ENCODE assay signal across 17 cellular contexts in the genomic region with DNA sequence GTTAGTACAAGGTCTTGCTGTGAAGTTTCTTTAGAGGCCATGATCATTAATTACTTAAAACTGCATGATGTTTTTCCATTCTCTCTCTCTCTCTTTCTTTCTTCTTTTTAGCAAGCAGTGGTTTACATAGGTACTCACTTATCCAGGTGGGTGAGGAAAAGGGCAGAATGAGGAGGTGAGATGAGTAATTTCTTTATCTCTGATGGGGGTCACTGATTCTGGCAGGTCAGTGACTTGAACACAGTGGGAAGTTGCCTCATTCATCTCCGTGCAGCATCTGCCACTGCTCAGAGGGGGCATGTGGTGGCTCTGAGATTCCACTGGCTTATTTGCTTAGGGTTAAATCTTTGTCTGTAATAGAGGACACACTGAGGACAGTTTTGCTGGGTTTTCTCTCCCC.
DNase-seq lines count a peak whose midpoint lies in the region; ATAC-seq, FAIRE-seq and TF ChIP-seq lines count a peak whose summit lies in the region.
"Had no signal": no experiment of that assay in that cellular context is flagged by ENCODE, and none has a peak within 500 bp of the region (broad histone marks: within the 10 kb centered on the region; RNA-seq: fewer than 3 reads in every experiment).

No MANE protein-coding gene starts in this region.

- DNase-seq in GM12892 (ENCODE audit: insufficient read length) (peak; percentile 25), right lobe of liver (peak in 1 of 3 donors; percentile 64), left colon (no peak), AML-193 (lab: John Stamatoyannopoulos, UW) (no peak), ACHN (no peak)
- DNase-seq: activated T-cell treated with anti-CD3 and anti-CD28 coated beads, Interleukin-2, amount 50 U/mL, for 24 hours; effector memory CD8-positive, alpha-beta T cell; HFFc6; left cardiac atrium; NCI-H1048; NCI-H510A treated with DMSO at 0.1 percent for 48 hours; Right ventricle myocardium superior had no signal

- H3K36me3 ChIP-seq in right lobe of liver: peaks cover 0 to 98% (median 43%) of the 10 kb centered on the region in 4 donors

- in situ Hi-C loops in ACHN (cut with HindIII; ENCODE audit: low pct_ligation_motif_present, low pct_unique_long_range_greater_than_20kb, low sequenced_read_pairs): no loop called here

- WGBS in right lobe of liver (ENCODE audit: insufficient coverage, low coverage, low lambda C conversion rate, missing lambda C conversion rate): 0% methylated on average over 1 of the region's 1 CpG

- H3K9me3 ChIP-seq in right lobe of liver: no peaks in the 10 kb centered on the region
- H3K9me3 ChIP-seq: BLaER1 treated with 17β-estradiol and CSF1 and Interleukin-3, amounts not matched to agents 10 nM and 100 nM; neutrophil had no signal

- H3K27ac ChIP-seq in right lobe of liver: peak overlapping the region in 2 of 3 donors; percentile 18 to 49
- H3K27ac ChIP-seq: BLaER1 treated with 17β-estradiol and CSF1 and Interleukin-3, amounts not matched to agents 10 nM and 100 nM; neutrophil had no signal

- H3K4me1 ChIP-seq in right lobe of liver: peaks cover 0 to 3% (median 0%) of the 10 kb centered on the region in 4 donors
- H3K4me1 ChIP-seq: BLaER1 treated with 17β-estradiol and CSF1 and Interleukin-3, amounts not matched to agents 10 nM and 100 nM had no signal

- no peak for FAIRE-seq in GM12892 (lab: Jason Lieb, UNC)

- TF ChIP-seq POLR2A in GM12892 (IDR thresholded peaks at IDR 0.05; ENCODE audit: low read depth, low read length) (no peak), right lobe of liver (IDR thresholded peaks at IDR 0.05) (peak; percentile 21)

- H3K27me3 ChIP-seq in right lobe of liver: no peaks in the 10 kb centered on the region
- H3K27me3 ChIP-seq: BLaER1 treated with 17β-estradiol and CSF1 and Interleukin-3, amounts not matched to agents 10 nM and 100 nM; neutrophil had no signal

- ATAC-seq in GM19351 (IDR thresholded peaks at IDR 0.05; ENCODE audit: unreplicated experiment) (peak; percentile 82), HG03342 (IDR thresholded peaks at IDR 0.05; ENCODE audit: unreplicated experiment) (peak; percentile 44), right lobe of liver (peak in 3 of 4 donors; percentile 89 to 94 (median 89)), left colon (no peak), GM21390 (IDR thresholded peaks at IDR 0.05; ENCODE audit: unreplicated experiment) (no peak)
- ATAC-seq: effector memory CD8-positive, alpha-beta T cell; left cardiac atrium had no signal

- H3K4me3 ChIP-seq in right lobe of liver: no peak overlapping the region
- H3K4me3 ChIP-seq: BLaER1 treated with 17β-estradiol and CSF1 and Interleukin-3, amounts not matched to agents 10 nM and 100 nM had no signal

- intact Hi-C loops in right lobe of liver (cut with DNase I) (no loop called here), left colon (cut with DNase I, micrococcal nuclease) (no loop called here)

- TF ChIP-seq CTCF in right lobe of liver (IDR thresholded peaks at IDR 0.05): no peak

Comparison
In these comparisons a context has a peak if more than half of its experiments do, and no peak if none do; other contexts are left out.
1. ATAC-seq: peak in GM19351 (single experiment), HG03342 (single experiment) and right lobe of liver (3 of 4); none in left colon (single experiment) and GM21390 (single experiment).